ENCODE assay signal across 31 cellular contexts in the genomic region with DNA sequence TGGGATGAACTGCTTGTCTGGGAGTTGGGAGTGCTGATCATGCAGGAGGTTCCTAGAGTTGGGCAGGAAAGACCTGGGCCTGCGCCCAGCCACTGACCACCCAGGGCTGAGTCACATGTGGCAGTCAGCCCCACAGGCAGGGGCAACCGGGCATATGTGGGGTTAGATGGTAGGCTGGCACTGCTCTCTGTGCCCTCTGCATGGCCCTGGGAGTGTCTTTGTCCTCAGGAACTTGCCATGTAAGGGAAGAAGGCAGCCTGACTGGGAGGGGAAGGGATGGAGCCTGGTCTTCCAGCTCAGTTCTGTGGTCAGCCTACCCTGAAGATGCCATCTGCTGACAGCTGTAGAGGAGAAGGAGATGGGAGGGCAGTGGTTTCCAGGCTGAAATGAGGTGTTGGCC.
"Had no signal": no experiment of that assay in that cellular context is flagged by ENCODE, and none has a peak within 500 bp of the region (broad histone marks: within the 10 kb centered on the region; RNA-seq: fewer than 3 reads in every experiment).

No MANE protein-coding gene starts in this region.

- H3K9me3 Mint-ChIP-seq: activated B cell treated with CpG ODN at 0.5 μM for 24 hours; activated CD8-positive, alpha-beta T cell treated with anti-CD3 and anti-CD28 coated beads for 36 hours; activated naive CD4-positive, alpha-beta T cell treated with anti-CD3 and anti-CD28 coated beads for 36 hours; activated naive CD4-positive, alpha-beta T cell treated with anti-CD3 and anti-CD28 coated beads, Interleukin-2, amount 50 U/mL, for 24 hours; activated naive CD8-positive, alpha-beta T cell treated with anti-CD3 and anti-CD28 coated beads for 36 hours; activated naive CD8-positive, alpha-beta T cell treated with anti-CD3 and anti-CD28 coated beads, Interleukin-2, amount 50 U/mL, for 24 hours; activated T-cell treated with anti-CD3 and anti-CD28 coated beads, Interleukin-2, amount 50 U/mL, for 4 hours; dendritic cell treated with granulocyte-macrophage colony-stimulating factor and Interleukin-4, amounts not matched to agents 40 ng/mL and 50 ng/mL, for 4 days; T-helper 2 cell treated with Interferon-gamma antibody and Interleukin-4, amounts not matched to agents 5 μg/mL and 100 μg/mL, for 36 hours had no signal

- H3K36me3 ChIP-seq: adrenal gland, colonic mucosa, WERI-Rb-1 had no signal

- H3K27me3 ChIP-seq: adrenal gland, body of pancreas had no signal

- H3K4me1 ChIP-seq: adrenal gland, colonic mucosa had no signal

- H3K27ac ChIP-seq: adrenal gland, body of pancreas, colonic mucosa, dorsolateral prefrontal cortex, WERI-Rb-1 had no signal

- H3K27ac Mint-ChIP-seq: activated B cell treated with CpG ODN at 0.5 μM for 24 hours; activated CD8-positive, alpha-beta T cell treated with anti-CD3 and anti-CD28 coated beads for 36 hours; activated naive CD4-positive, alpha-beta T cell treated with anti-CD3 and anti-CD28 coated beads for 36 hours; activated naive CD4-positive, alpha-beta T cell treated with anti-CD3 and anti-CD28 coated beads, Interleukin-2, amount 50 U/mL, for 24 hours; activated naive CD8-positive, alpha-beta T cell treated with anti-CD3 and anti-CD28 coated beads for 36 hours; activated naive CD8-positive, alpha-beta T cell treated with anti-CD3 and anti-CD28 coated beads, Interleukin-2, amount 50 U/mL, for 24 hours; activated T-helper 2 cell treated with anti-CD3 and anti-CD28 coated beads, Interferon-gamma antibody, Interleukin-2, Interleukin-4, amounts not matched to agents 10 μg/mL and 5 μg/mL and 100 μg/mL, durations not matched to agents 14 hours and 24 hours and 36 hours; dendritic cell treated with granulocyte-macrophage colony-stimulating factor and Interleukin-4, amounts not matched to agents 40 ng/mL and 50 ng/mL, for 4 days; endodermal cell; T-helper 17 cell; T-helper 2 cell treated with Interferon-gamma antibody and Interleukin-4, amounts not matched to agents 5 μg/mL and 100 μg/mL, for 36 hours had no signal

- H3K9me3 ChIP-seq: adrenal gland, body of pancreas, colonic mucosa had no signal

- H3K27me3 Mint-ChIP-seq: activated CD8-positive, alpha-beta T cell treated with anti-CD3 and anti-CD28 coated beads for 36 hours; activated naive CD4-positive, alpha-beta T cell treated with anti-CD3 and anti-CD28 coated beads, Interleukin-2, amount 50 U/mL, for 24 hours; activated naive CD8-positive, alpha-beta T cell treated with anti-CD3 and anti-CD28 coated beads for 36 hours; activated naive CD8-positive, alpha-beta T cell treated with anti-CD3 and anti-CD28 coated beads, Interleukin-2, amount 50 U/mL, for 24 hours; T-helper 17 cell had no signal

- DNase-seq: activated B cell treated with CpG ODN at 0.5 μM for 24 hours; activated CD4-positive, alpha-beta T cell treated with anti-CD3 and anti-CD28 coated beads for 48 hours; activated CD4-positive, alpha-beta T cell treated with anti-CD3 and anti-CD28 coated beads, Interleukin-2, amount 50 U/mL, for 1 hour; activated CD4-positive, alpha-beta T cell treated with anti-CD3 and anti-CD28 coated beads, Interleukin-2, amount 50 U/mL, for 48 hours; activated CD8-positive, alpha-beta memory T cell treated with anti-CD3 and anti-CD28 coated beads for 24 hours; activated CD8-positive, alpha-beta T cell treated with anti-CD3 and anti-CD28 coated beads for 36 hours; activated effector memory CD4-positive, alpha-beta T cell treated with anti-CD3 and anti-CD28 coated beads, Interleukin-2, amount 50 U/mL, for 16 hours; activated naive CD4-positive, alpha-beta T cell treated with anti-CD3 and anti-CD28 coated beads for 36 hours; activated naive CD8-positive, alpha-beta T cell treated with anti-CD3 and anti-CD28 coated beads for 36 hours; activated naive CD8-positive, alpha-beta T cell treated with anti-CD3 and anti-CD28 coated beads, Interleukin-2, amount 50 U/mL, for 24 hours; activated T-cell treated with anti-CD3 and anti-CD28 coated beads, Interleukin-2, amount 50 U/mL, for 4 hours; adrenal gland; amygdala; aorta; body of pancreas; caudate nucleus; colonic mucosa; dorsolateral prefrontal cortex; effector memory CD4-positive, alpha-beta T cell; endodermal cell; foreskin fibroblast; T-helper 1 cell; T-helper 17 cell; T1000; WERI-Rb-1 had no signal

- ATAC-seq: activated CD4-positive, CD25-positive, alpha-beta regulatory T cell treated with anti-CD3 and anti-CD28 coated beads, Interleukin-2, amount 50 U/mL, for 24 hours; activated CD8-positive, alpha-beta T cell treated with anti-CD3 and anti-CD28 coated beads for 36 hours; activated naive CD8-positive, alpha-beta T cell treated with anti-CD3 and anti-CD28 coated beads, Interleukin-2, amount 50 U/mL, for 24 hours; activated T-cell treated with anti-CD3 and anti-CD28 coated beads, Interleukin-2, amount 50 U/mL, for 4 hours; body of pancreas; esophagus mucosa; T-helper 17 cell had no signal

- H3K4me3 Mint-ChIP-seq: activated B cell treated with CpG ODN at 0.5 μM for 24 hours; activated CD8-positive, alpha-beta T cell treated with anti-CD3 and anti-CD28 coated beads for 36 hours; activated naive CD4-positive, alpha-beta T cell treated with anti-CD3 and anti-CD28 coated beads for 36 hours; activated naive CD4-positive, alpha-beta T cell treated with anti-CD3 and anti-CD28 coated beads, Interleukin-2, amount 50 U/mL, for 24 hours; activated naive CD8-positive, alpha-beta T cell treated with anti-CD3 and anti-CD28 coated beads for 36 hours; activated naive CD8-positive, alpha-beta T cell treated with anti-CD3 and anti-CD28 coated beads, Interleukin-2, amount 50 U/mL, for 24 hours; activated T-cell treated with anti-CD3 and anti-CD28 coated beads, Interleukin-2, amount 50 U/mL, for 4 hours; dendritic cell treated with granulocyte-macrophage colony-stimulating factor and Interleukin-4, amounts not matched to agents 40 ng/mL and 50 ng/mL, for 4 days; endodermal cell; T-helper 17 cell; T-helper 2 cell treated with Interferon-gamma antibody and Interleukin-4, amounts not matched to agents 5 μg/mL and 100 μg/mL, for 36 hours had no signal

- H3K4me1 Mint-ChIP-seq: activated B cell treated with CpG ODN at 0.5 μM for 24 hours; activated naive CD4-positive, alpha-beta T cell treated with anti-CD3 and anti-CD28 coated beads, Interleukin-2, amount 50 U/mL, for 24 hours; activated naive CD8-positive, alpha-beta T cell treated with anti-CD3 and anti-CD28 coated beads, Interleukin-2, amount 50 U/mL, for 24 hours; endodermal cell had no signal

- H3K36me3 Mint-ChIP-seq: activated naive CD4-positive, alpha-beta T cell treated with anti-CD3 and anti-CD28 coated beads, Interleukin-2, amount 50 U/mL, for 24 hours; activated naive CD8-positive, alpha-beta T cell treated with anti-CD3 and anti-CD28 coated beads for 36 hours had no signal

- H3K4me3 ChIP-seq: adrenal gland, body of pancreas, colonic mucosa, dorsolateral prefrontal cortex had no signal
